Comparison of ENCODE assay signal across 8 cellular contexts in the genomic region with DNA sequence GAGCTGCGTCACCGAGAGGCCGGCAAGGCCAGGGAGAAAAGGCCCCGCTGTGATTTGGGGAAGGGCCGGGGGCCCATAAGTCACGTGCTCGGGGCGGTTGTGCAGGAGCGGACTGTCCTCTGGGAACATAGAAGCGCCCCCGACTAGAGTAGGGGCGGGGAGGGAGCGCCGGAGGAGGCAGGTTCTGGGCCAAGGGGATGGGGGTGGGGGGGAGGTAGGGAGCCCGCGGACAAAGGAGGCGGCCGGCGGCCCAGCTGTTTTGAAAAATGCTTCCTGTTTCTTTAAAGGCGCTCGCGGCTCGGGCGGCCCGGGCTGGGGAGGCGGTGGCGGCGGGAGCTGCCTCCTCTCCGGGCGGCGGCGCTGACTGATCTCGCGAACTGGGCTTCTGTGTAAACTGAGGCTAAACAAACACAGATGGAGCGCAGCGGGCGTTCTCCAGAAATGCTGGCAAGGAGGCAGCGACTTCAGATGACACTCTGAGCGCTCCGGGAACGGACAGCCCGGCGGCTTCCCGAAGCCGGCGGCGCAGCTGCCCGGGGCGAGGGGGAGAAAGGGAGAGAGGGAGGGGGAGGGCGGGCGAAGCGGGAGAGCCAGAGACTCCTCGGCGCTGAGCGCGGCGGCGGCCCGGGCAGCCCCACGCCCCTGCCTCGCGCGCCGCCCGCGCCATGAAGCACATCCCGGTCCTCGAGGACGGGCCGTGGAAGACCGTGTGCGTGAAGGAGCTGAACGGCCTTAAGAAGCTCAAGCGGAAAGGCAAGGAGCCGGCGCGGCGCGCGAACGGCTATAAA. TPM values are rescaled to one million over a fixed set of nuclear protein-coding genes. Genes with fewer than 3 reads are reported as not detected.
A peak's percentile ranks its signal among the peaks of the same experiment; 100 is the strongest.
DNase-seq lines count a peak whose midpoint lies in the region; ATAC-seq, FAIRE-seq and TF ChIP-seq lines count a peak whose summit lies in the region.

A gene with protein sequence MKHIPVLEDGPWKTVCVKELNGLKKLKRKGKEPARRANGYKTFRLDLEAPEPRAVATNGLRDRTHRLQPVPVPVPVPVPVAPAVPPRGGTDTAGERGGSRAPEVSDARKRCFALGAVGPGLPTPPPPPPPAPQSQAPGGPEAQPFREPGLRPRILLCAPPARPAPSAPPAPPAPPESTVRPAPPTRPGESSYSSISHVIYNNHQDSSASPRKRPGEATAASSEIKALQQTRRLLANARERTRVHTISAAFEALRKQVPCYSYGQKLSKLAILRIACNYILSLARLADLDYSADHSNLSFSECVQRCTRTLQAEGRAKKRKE (plus strand): TSS at position 467 of the 788 bp plus-strand sequence. CDS start 199 bp downstream, at position 666.

- H3K36me3 Mint-ChIP-seq in immature natural killer cell: no peaks in the 10 kb centered on the region

- H3K27ac ChIP-seq in Peyer's patch: peak within 1 kb of the TSS; percentile 61 to 79 (median 68)

- peaks cover 0 to 57% (median 18%) of the 10 kb centered on the region in 4 donors for H3K4me1 ChIP-seq in Peyer's patch

- ATAC-seq in sciatic nerve: peak; percentile 59
- ATAC-seq in GM21423 (IDR thresholded peaks at IDR 0.05; ENCODE audit: unreplicated experiment): no peak
- ATAC-seq in GM19452 (IDR thresholded peaks at IDR 0.05; ENCODE audit: unreplicated experiment): no peak

- H3K36me3 ChIP-seq in BJ (ENCODE audit: control insufficient read depth, insufficient read depth, low read length) (no peaks in the 10 kb centered on the region), Peyer's patch (no peaks in the 10 kb centered on the region), bronchial epithelial cell (ENCODE audit: control insufficient read depth, insufficient read depth, low read length) (no peaks in the 10 kb centered on the region)

- no peaks in the 10 kb centered on the region for H3K27me3 ChIP-seq in BJ (ENCODE audit: control insufficient read depth, insufficient read depth, low read length)
- H3K27me3 ChIP-seq in Peyer's patch: no peaks in the 10 kb centered on the region
- H3K27me3 ChIP-seq in bronchial epithelial cell (ENCODE audit: control insufficient read depth, insufficient read depth, low read length): peaks cover 61% of the 10 kb centered on the region

- no peak for TF ChIP-seq CTCF in BJ (IDR thresholded peaks at IDR 0.05; ENCODE audit: insufficient read depth, low read depth, low read length)
- TF ChIP-seq CTCF in Peyer's patch (IDR thresholded peaks at IDR 0.05): no peak
- no peak for TF ChIP-seq CTCF in bronchial epithelial cell (IDR thresholded peaks at IDR 0.05; ENCODE audit: insufficient read depth, low read length, severe bottlenecking)

- peak within 1 kb of the TSS; percentile 69 to 84 (median 78) for H3K4me3 Mint-ChIP-seq in immature natural killer cell

- intact Hi-C loops in sciatic nerve (cut with DNase I): no loop called here

- no peak within 1 kb of the TSS for H3K27ac Mint-ChIP-seq in immature natural killer cell

- CTCF ChIA-PET in BJ (lab: Yijun Ruan, JAX): interaction anchor here (0.5 to 10.9 kb wide), 17 partner anchors 8 to 133 kb away, joined by 3 to 245 read pairs (median 5); no protein-coding TSS in a partner anchor

- no peak for TF ChIP-seq POLR2A in Peyer's patch (IDR thresholded peaks at IDR 0.05)

- H3K9me3 Mint-ChIP-seq in immature natural killer cell: no peaks in the 10 kb centered on the region

- peaks cover 17 to 18% of the 10 kb centered on the region in 2 donors for H3K4me1 Mint-ChIP-seq in immature natural killer cell

- DNase-seq in BJ (ENCODE audit: low read depth): no peak
- DNase-seq in H4 (ENCODE audit: low spot score): no peak
- peak; percentile 35 to 74 (median 73) for DNase-seq in Peyer's patch
- DNase-seq in bronchial epithelial cell (ENCODE audit: low read depth): no peak
- peak in 2 of 3 donors; percentile 21 to 22 for DNase-seq in immature natural killer cell
- peak; percentile 88 for DNase-seq in sciatic nerve (ENCODE audit: low spot score)

- H3K4me3 ChIP-seq in BJ (ENCODE audit: low read depth, low read length): peak within 1 kb of the TSS; percentile 71
- peak within 1 kb of the TSS; percentile 54 to 70 (median 64) for H3K4me3 ChIP-seq in Peyer's patch
- peak within 1 kb of the TSS; percentile 36 for H3K4me3 ChIP-seq in bronchial epithelial cell (ENCODE audit: low read depth, low read length)

- FAIRE-seq in bronchial epithelial cell (lab: Jason Lieb, UNC): no peak

- POLR2A ChIA-PET in BJ (lab: Charles Lee): interaction anchor here (0.6 to 1.3 kb wide), 4 partner anchors 8 to 50 kb away, joined by 3 to 4 read pairs (median 4); no protein-coding TSS in a partner anchor

- H3K27me3 Mint-ChIP-seq in immature natural killer cell (ENCODE audit: low read depth in 3 of 3): peaks cover 21 to 34% (median 26%) of the 10 kb centered on the region in 3 donors

- H3K9me3 ChIP-seq in Peyer's patch: no peaks in the 10 kb centered on the region

RNA-seq across cellular contexts. Expression of the gene that starts here (rescaled TPM):
- polyA plus RNA-seq in BJ (2011; rRNA removed): 12.5 and 19.5 TPM in 2 replicates
- 18.8 and 22.2 TPM in 2 replicates for polyA minus RNA-seq in BJ (2011; rRNA and poly(A)+ RNA removed)
- total RNA-seq in H4 (2014; rRNA removed; shearing (Covaris generic)): 13.1 and 13.6 TPM in 2 replicates
- 10 to 100 TPM in 2 of 4 donors, 1 to 10 TPM in 2; 5.3 to 35.5 (median 13.9) TPM for total RNA-seq in Peyer's patch
- 0.79 TPM in 1 of 2 replicates, not detected in the other for total RNA-seq in bronchial epithelial cell
- polyA plus RNA-seq in immature natural killer cell: not detected
- 57.2 TPM for total RNA-seq in sciatic nerve

Comparison
In these comparisons a context has a peak if more than half of its experiments do, and no peak if none do; other contexts are left out.
1. RNA of the gene that starts here (polyA plus RNA-seq): 12.5 to 19.5 TPM in BJ; not detected in immature natural killer cell; every median in the first group is over 10 times any median in the second.
2. Peak in DNase-seq in immature natural killer cell; RNA of the gene not detected or under 1 TPM.
3. DNase-seq: peak in Peyer's patch (3 of 3) and sciatic nerve (single experiment); none in BJ (single experiment), H4 (single experiment) and bronchial epithelial cell (single experiment).
4. Peak in every context shown above with its lines, with median percentiles within 50 percentile points of each other: H3K4me3 ChIP-seq.